Comparison of ENCODE assay signal across 6 cellular contexts in the genomic region with DNA sequence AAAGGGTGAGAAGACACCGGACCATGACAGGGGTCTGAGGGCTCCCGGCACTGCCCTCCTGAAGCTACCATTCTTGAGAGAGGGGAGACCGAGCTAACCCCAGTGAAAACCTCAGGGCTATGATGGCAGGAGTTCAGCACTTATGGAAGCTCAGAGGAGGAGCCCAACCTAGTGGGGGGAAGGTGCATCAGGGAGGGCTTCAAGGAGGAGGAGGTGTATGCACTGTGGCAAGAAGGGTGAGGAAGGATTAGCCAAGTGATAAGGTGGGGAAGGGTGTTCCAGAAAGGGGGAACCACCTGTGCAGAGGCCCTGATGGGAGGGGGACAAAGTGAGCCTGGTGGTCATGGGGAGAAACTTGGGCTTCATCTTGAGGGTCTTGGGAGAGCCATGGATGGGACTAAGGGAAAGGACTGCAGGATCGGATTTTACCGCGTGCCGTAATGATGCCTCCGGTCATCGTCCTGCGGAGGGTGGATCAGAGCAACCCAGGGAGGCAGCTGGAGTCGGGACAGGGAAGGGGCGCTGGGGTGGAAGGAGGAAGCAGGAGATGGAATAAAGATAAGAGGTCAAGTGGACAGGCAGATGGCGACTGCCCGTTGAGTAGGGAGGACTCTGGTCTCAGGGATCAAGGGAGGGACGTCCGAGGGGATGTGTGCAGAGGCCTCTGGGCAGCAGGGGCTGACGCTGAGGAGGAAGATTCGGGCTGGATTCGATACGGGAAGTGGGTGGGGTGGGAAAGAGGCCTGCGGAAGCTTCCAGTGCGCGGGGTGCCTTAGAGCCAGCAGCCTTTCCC. TPM values are rescaled to one million over a fixed set of nuclear protein-coding genes. Genes with fewer than 3 reads are reported as not detected.
A peak's percentile ranks its signal among the peaks of the same experiment; 100 is the strongest.
DNase-seq lines count a peak whose midpoint lies in the region; ATAC-seq, FAIRE-seq and TF ChIP-seq lines count a peak whose summit lies in the region.

No MANE protein-coding gene starts in this region.

- TF ChIP-seq CTCF in A549 (IDR thresholded peaks at IDR 0.05) (no peak), RWPE2 (IDR thresholded peaks at IDR 0.05; ENCODE audit: poor library complexity, severe bottlenecking) (no peak)

- no peak for TF ChIP-seq POLR2A in A549 (IDR thresholded peaks at IDR 0.05; ENCODE audit: low read length)
- no peak for TF ChIP-seq POLR2A in H54 (IDR thresholded peaks at IDR 0.05; ENCODE audit: low read depth, low read length)

- H3K36me3 ChIP-seq in RWPE2 (ENCODE audit: low read depth) (no peaks in the 10 kb centered on the region), iPS-18a (ENCODE audit: control insufficient read depth, low read depth, low read length) (no peaks in the 10 kb centered on the region)

- POLR2A ChIA-PET in A549 (lab: Yijun Ruan, JAX) = interaction anchor here (0.6 to 3.0 kb wide), 4 partner anchors 13 to 57 kb away, joined by 6 to 41 read pairs (median 10); a partner anchor contains a TSS

- WGBS in A549 (ENCODE audit: missing lambda C conversion rate) = 22% methylated on average over 23 of the region's 23 CpGs

- no peak for TF ChIP-seq EP300 in A549 (IDR thresholded peaks at IDR 0.05)

- ATAC-seq in A549 (peak; percentile 32 to 34), RWPE2 (ENCODE audit: low read depth) (no peak; the same call in 1 of the 3 replicates)

- CTCF ChIA-PET in A549 (lab: Yijun Ruan, JAX) = interaction anchor here (0.6 to 4.3 kb wide), 20 partner anchors 8 to 611 kb away, joined by 3 to 29 read pairs (median 4); a partner anchor contains a TSS

- DNase-seq in A549 (ENCODE audit: low read depth in 1 of 2, low spot score in 1 of 2) = no peak
- DNase-seq in RWPE2 (ENCODE audit: low spot score) = no peak
- DNase-seq in GF-D8 (lab: John Stamatoyannopoulos, UW) = no peak
- no peak for DNase-seq in H54 (ENCODE audit: insufficient read length, low spot score)
- no peak for DNase-seq in COR-L47 (lab: John Stamatoyannopoulos, UW)

- H3K27me3 ChIP-seq in RWPE2 (ENCODE audit: insufficient read depth, poor library complexity, severe bottlenecking) (peaks cover 33% of the 10 kb centered on the region), iPS-18a (ENCODE audit: control insufficient read depth, insufficient read depth, low read length) (peaks cover 37% of the 10 kb centered on the region)

- FAIRE-seq in A549 (lab: Jason Lieb, UNC) (peak; percentile 7), H54 (lab: Jason Lieb, UNC) (no peak)

- TF ChIP-seq RAD21 in A549 (conservative IDR thresholded peaks at IDR 0.05 in 1 of 2, IDR thresholded peaks at IDR 0.05 in 1 of 2) = no peak

- peak overlapping the region; percentile 65 for H3K4me3 ChIP-seq in A549
- H3K4me3 ChIP-seq in RWPE2 (ENCODE audit: severe bottlenecking) = peak overlapping the region; percentile 55
- H3K4me3 ChIP-seq in iPS-18a (ENCODE audit: low read length) = peak overlapping the region; percentile 89

- H3K4me1 ChIP-seq in A549 (peaks cover 9% of the 10 kb centered on the region; the same call in 1 of the 3 replicates), RWPE2 (ENCODE audit: insufficient read depth, poor library complexity, severe bottlenecking) (no peaks in the 10 kb centered on the region), iPS-18a (ENCODE audit: control insufficient read depth, low read depth, low read length) (no peaks in the 10 kb centered on the region)

- peak overlapping the region; percentile 86 for H3K4me2 ChIP-seq in A549

- H3K9me3 ChIP-seq in A549 (no peaks in the 10 kb centered on the region), RWPE2 (ENCODE audit: severe bottlenecking) (no peaks in the 10 kb centered on the region), iPS-18a (ENCODE audit: control insufficient read depth, low read depth, low read length) (no peaks in the 10 kb centered on the region)

- H3K9ac ChIP-seq in iPS-18a (ENCODE audit: low read length) = no peak overlapping the region

- peak overlapping the region; percentile 3 to 81; a peak in 4 of 6 replicates for H3K27ac ChIP-seq in A549
- no peak overlapping the region for H3K27ac ChIP-seq in RWPE2 (ENCODE audit: poor library complexity, severe bottlenecking)
- H3K27ac ChIP-seq in iPS-18a (ENCODE audit: low read length) = no peak overlapping the region

TF ChIP-seq in A549, 52 proteins besides CTCF, POLR2A, EP300 and RAD21:
- TF ChIP-seq KDM1A (IDR thresholded peaks at IDR 0.05; ENCODE audit: low read depth) (no peak), ZFP36 (IDR thresholded peaks at IDR 0.05; ENCODE audit: borderline replicate concordance, partially characterized antibody) (peak; percentile 87)

RNA-seq across cellular contexts. Expression of a gene that starts 13.3 kb away (rescaled TPM):
- 437 and 469 TPM in 2 replicates for polyA plus RNA-seq in A549 (2011; rRNA removed)
- polyA plus RNA-seq in A549 (2012; cell fraction: cytosol; rRNA removed) = 941 and 1,147 TPM in 2 replicates
- polyA plus RNA-seq in A549 (2012; cell fraction: nucleus; rRNA removed) = 541 and 764 TPM in 2 replicates
- 456 to 462 TPM (median 458 TPM) in 3 replicates for polyA plus RNA-seq in A549 (2017; fragmentation: RNase III; extraction: RNeasy Plus Mini Kit Qiagen cat#74134 plus additional on column Dnase treatment)
- polyA minus RNA-seq in A549 (2011; rRNA and poly(A)+ RNA removed) = 402 and 496 TPM in 2 replicates

RNA-seq across cellular contexts. Expression of a gene that starts 25.4 kb away (rescaled TPM):
- polyA plus RNA-seq in A549 (2011; rRNA removed) (1.4 and 1.7 TPM in 2 replicates), A549 (2017; fragmentation: RNase III; extraction: RNeasy Plus Mini Kit Qiagen cat#74134 plus additional on column Dnase treatment) (0.62 to 1.4 TPM (median 0.80 TPM) in 3 replicates)
- polyA plus RNA-seq in A549 (2012; cell fraction: cytosol; rRNA removed) = 0.89 and 0.96 TPM in 2 replicates
- polyA plus RNA-seq in A549 (2012; cell fraction: nucleus; rRNA removed) = 3.0 and 4.6 TPM in 2 replicates
- polyA minus RNA-seq in A549 (2011; rRNA and poly(A)+ RNA removed) = 3.0 and 3.4 TPM in 2 replicates

RNA-seq across cellular contexts. Expression of a gene that starts 26.8 kb away (rescaled TPM):
- polyA plus RNA-seq in A549 (2011; rRNA removed) (not detected in 2 replicates), A549 (2017; fragmentation: RNase III; extraction: RNeasy Plus Mini Kit Qiagen cat#74134 plus additional on column Dnase treatment) (0.33 to 0.66 TPM (median 0.46 TPM) in 3 replicates)
- polyA plus RNA-seq in A549 (2012; cell fraction: cytosol; rRNA removed) = 0.08 and 0.22 TPM in 2 replicates
- polyA plus RNA-seq in A549 (2012; cell fraction: nucleus; rRNA removed) = 0.11 and 0.23 TPM in 2 replicates
- polyA minus RNA-seq in A549 (2011; rRNA and poly(A)+ RNA removed) = not detected in 2 replicates

RNA-seq across cellular contexts. Expression of a gene that starts 27.5 kb away (rescaled TPM):
- polyA plus RNA-seq in A549 (2011; rRNA removed) (3.0 and 3.5 TPM in 2 replicates), A549 (2017; fragmentation: RNase III; extraction: RNeasy Plus Mini Kit Qiagen cat#74134 plus additional on column Dnase treatment) (2.6 to 3.6 TPM (median 2.8 TPM) in 3 replicates)
- polyA plus RNA-seq in A549 (2012; cell fraction: cytosol; rRNA removed) = 2.3 and 2.6 TPM in 2 replicates
- 11.1 and 12.9 TPM in 2 replicates for polyA plus RNA-seq in A549 (2012; cell fraction: nucleus; rRNA removed)
- 4.0 and 8.1 TPM in 2 replicates for polyA minus RNA-seq in A549 (2011; rRNA and poly(A)+ RNA removed)

RNA-seq across cellular contexts. Expression of a gene that starts 41.4 kb away (rescaled TPM):
- polyA plus RNA-seq in A549 (2011; rRNA removed) (2.8 and 3.8 TPM in 2 replicates), A549 (2017; fragmentation: RNase III; extraction: RNeasy Plus Mini Kit Qiagen cat#74134 plus additional on column Dnase treatment) (2.4 to 2.8 TPM (median 2.4 TPM) in 3 replicates)
- polyA plus RNA-seq in A549 (2012; cell fraction: cytosol; rRNA removed) = 1.4 and 2.6 TPM in 2 replicates
- polyA plus RNA-seq in A549 (2012; cell fraction: nucleus; rRNA removed) = 2.2 and 3.9 TPM in 2 replicates
- 1.4 and 2.1 TPM in 2 replicates for polyA minus RNA-seq in A549 (2011; rRNA and poly(A)+ RNA removed)

Comparison
In these comparisons a context has a peak if more than half of its experiments do, and no peak if none do; other contexts are left out.
1. H3K27ac ChIP-seq: peak in A549 (2 of 2); none in RWPE2 (single experiment) and iPS-18a (single experiment).
2. Peak in every context shown above with its lines, with median percentiles within 50 percentile points of each other: H3K4me3 ChIP-seq.